In genomic region chr21:43718872-43719747, GRCh38 we compare ENCODE assay signal across 1 cellular context.
A peak's percentile ranks its signal among the peaks of the same experiment; 100 is the strongest.
TF ChIP-seq lines count a peak whose summit lies in the region.

Gene PDXK (plus strand): TSS chr21:43719129. CDS start chr21:43719295, 166 bp downstream.

TF ChIP-seq in HepG2, 621 proteins besides CTCF, POLR2A, EP300 and RAD21 (continued from another document and continues in another):
- TF ChIP-seq ZNF639 (CRISPR knock-in tag; conservative IDR thresholded peaks at IDR 0.05) (no peak), RORA (CRISPR knock-in tag; IDR thresholded peaks at IDR 0.05) (0 out of 2 replicates have a peak, but pooled peaks have one; percentile 33), DRAP1 (CRISPR knock-in tag; IDR thresholded peaks at IDR 0.05) (no peak), ZNF614 (CRISPR knock-in tag; IDR thresholded peaks at IDR 0.05; ENCODE audit: borderline replicate concordance) (no peak), RERE (CRISPR knock-in tag; IDR thresholded peaks at IDR 0.05; ENCODE audit: low read depth) (no peak), JARID2 (CRISPR knock-in tag; IDR thresholded peaks at IDR 0.05; ENCODE audit: insufficient replicate concordance) (no peak), ZNF232 (CRISPR knock-in tag; IDR thresholded peaks at IDR 0.05; ENCODE audit: borderline replicate concordance) (no peak), NCOR1 (IDR thresholded peaks at IDR 0.05; ENCODE audit: borderline replicate concordance, low read length) (no peak), REPIN1 (CRISPR knock-in tag; IDR thresholded peaks at IDR 0.05; ENCODE audit: borderline replicate concordance, low read depth) (no peak), FOXK1 (CRISPR knock-in tag; IDR thresholded peaks at IDR 0.05; ENCODE audit: borderline replicate concordance, low read depth) (0 out of 2 replicates have a peak, but pooled peaks have one; percentile 28), MTA3 (CRISPR knock-in tag; IDR thresholded peaks at IDR 0.05) (no peak), ZNF850 (CRISPR knock-in tag; conservative IDR thresholded peaks at IDR 0.05) (no peak), ZBTB40 (IDR thresholded peaks at IDR 0.05) (no peak), ZBTB40 (CRISPR knock-in tag; IDR thresholded peaks at IDR 0.05) (no peak), BHLHE40 (IDR thresholded peaks at IDR 0.05; ENCODE audit: low read length) (peak; percentile 50; the same call in 1 of the 2 replicates), GATAD1 (CRISPR knock-in tag; IDR thresholded peaks at IDR 0.05) (peak; percentile 43; the same call in 1 of the 2 replicates), ZSCAN31 (CRISPR knock-in tag; IDR thresholded peaks at IDR 0.05; ENCODE audit: low read depth) (peak; percentile 32; the same call in 1 of the 2 replicates), KDM5A (IDR thresholded peaks at IDR 0.05; ENCODE audit: borderline replicate concordance, low read length) (no peak; the same call in 1 of the 2 replicates), HMGA1 (CRISPR knock-in tag; conservative IDR thresholded peaks at IDR 0.05) (no peak), ZZZ3 (CRISPR knock-in tag; IDR thresholded peaks at IDR 0.05; ENCODE audit: borderline replicate concordance) (0 out of 2 replicates have a peak, but pooled peaks have one; percentile 22), ZFAT (CRISPR knock-in tag; conservative IDR thresholded peaks at IDR 0.05) (no peak), ZNF691 (CRISPR knock-in tag; IDR thresholded peaks at IDR 0.05; ENCODE audit: borderline replicate concordance, low read depth) (peak; percentile 39; the same call in 1 of the 2 replicates), GTF3A (CRISPR knock-in tag; conservative IDR thresholded peaks at IDR 0.05) (no peak), JUND (CRISPR knock-in tag; IDR thresholded peaks at IDR 0.05) (no peak), GATA4 (IDR thresholded peaks at IDR 0.05; ENCODE audit: borderline replicate concordance, low read depth) (no peak), MIER3 (CRISPR knock-in tag; IDR thresholded peaks at IDR 0.05; ENCODE audit: borderline replicate concordance) (no peak), TP53 (CRISPR knock-in tag; conservative IDR thresholded peaks at IDR 0.05) (no peak), ARID5B (CRISPR knock-in tag; IDR thresholded peaks at IDR 0.05) (peak; percentile 57; the same call in 1 of the 2 replicates), ZFX (CRISPR knock-in tag; IDR thresholded peaks at IDR 0.05; ENCODE audit: low read depth) (peak; percentile 43; the same call in 1 of the 2 replicates), NKX3-1 (CRISPR knock-in tag; IDR thresholded peaks at IDR 0.05) (no peak), ZNF546 (CRISPR knock-in tag; conservative IDR thresholded peaks at IDR 0.05) (no peak), EZH2 (conservative IDR thresholded peaks at IDR 0.05; ENCODE audit: low read depth, low read length) (no peak), ZNF740 (CRISPR knock-in tag; IDR thresholded peaks at IDR 0.05) (no peak), ELF4 (CRISPR knock-in tag; IDR thresholded peaks at IDR 0.05; ENCODE audit: borderline replicate concordance) (no peak), NFKB2 (CRISPR knock-in tag; IDR thresholded peaks at IDR 0.05; ENCODE audit: borderline replicate concordance) (no peak), DNMT3B (CRISPR knock-in tag; conservative IDR thresholded peaks at IDR 0.05) (no peak), ATF5 (CRISPR knock-in tag; IDR thresholded peaks at IDR 0.05; ENCODE audit: low read depth) (no peak), CCAR2 (optimal IDR thresholded peaks at IDR 0.05; ENCODE audit: low read depth, low read length) (no peak)
